In genomic region chr10:69901022-69901421, GRCh38 we compare ENCODE assay signal across 21 cellular contexts.
DNase-seq lines count a peak whose midpoint lies in the region; ATAC-seq, FAIRE-seq and TF ChIP-seq lines count a peak whose summit lies in the region.
"Had no signal": no experiment of that assay in that cellular context is flagged by ENCODE, and none has a peak within 500 bp of the region (broad histone marks: within the 10 kb centered on the region; RNA-seq: fewer than 3 reads in every experiment).

No MANE protein-coding gene starts in this region.

- WGBS in mesenchymal stem cell, result 89% methylated on average over 2 of the region's 2 CpGs

- H2AK5ac ChIP-seq in mesenchymal stem cell (ENCODE audit: low read length, severe bottlenecking), result no peak overlapping the region

- no peak overlapping the region for H3K23ac ChIP-seq in mesenchymal stem cell (ENCODE audit: low read length in 2 of 2)

- H3K4me2 ChIP-seq in mesenchymal stem cell (ENCODE audit: low read length, poor library complexity, severe bottlenecking), result no peak overlapping the region

- H3K36me3 ChIP-seq in left ventricle myocardium inferior, result no peaks in the 10 kb centered on the region
- peaks cover 27 to 32% of the 10 kb centered on the region in 2 experiments for H3K36me3 ChIP-seq in mesenchymal stem cell (ENCODE audit: control insufficient read depth in 1 of 2, insufficient read depth in 2 of 2, low read depth in 1 of 2, low read length in 2 of 2)
- H3K36me3 ChIP-seq in MG63, result no peaks in the 10 kb centered on the region
- H3K36me3 ChIP-seq: HAP-1, uterus had no signal

- no peaks in the 10 kb centered on the region for H3K79me1 ChIP-seq in mesenchymal stem cell (replicated peaks; ENCODE audit: low read length, poor library complexity, severe bottlenecking)

- H3K27me3 ChIP-seq in left ventricle myocardium inferior (ENCODE audit: low read depth) (no peaks in the 10 kb centered on the region), mesenchymal stem cell (ENCODE audit: control insufficient read depth in 1 of 2, insufficient read depth in 1 of 2, low read length in 2 of 2) (no peaks in the 10 kb centered on the region), MG63 (no peaks in the 10 kb centered on the region)
- H3K27me3 ChIP-seq: brain microvascular endothelial cell, uterus had no signal

- no peak overlapping the region for H4K91ac ChIP-seq in mesenchymal stem cell (ENCODE audit: low read length)

- H3K27ac ChIP-seq in left ventricle myocardium inferior (replicated peaks), result no peak overlapping the region
- H3K27ac ChIP-seq in mesenchymal stem cell (ENCODE audit: low read length, poor library complexity, severe bottlenecking), result no peak overlapping the region
- H3K27ac ChIP-seq: brain microvascular endothelial cell, C4-2B, coronary artery, uterus had no signal

- intact Hi-C loops in left cardiac atrium (cut with DNase I), result no loop called here
- intact Hi-C loops in left ventricle myocardium inferior (cut with micrococcal nuclease), result no loop called here

- H2BK15ac ChIP-seq in mesenchymal stem cell (ENCODE audit: low read depth, poor library complexity, severe bottlenecking), result no peak overlapping the region

- no peak overlapping the region for H2BK120ac ChIP-seq in mesenchymal stem cell (ENCODE audit: low read depth, low read length)

- H2AFZ ChIP-seq in mesenchymal stem cell (ENCODE audit: low read depth, low read length), result no peak overlapping the region

- ATAC-seq in left cardiac atrium (peak; percentile 46 to 68), HG02884 (IDR thresholded peaks at IDR 0.05; ENCODE audit: unreplicated experiment) (no peak), GM19395 (IDR thresholded peaks at IDR 0.05; ENCODE audit: unreplicated experiment) (no peak)
- ATAC-seq: activated CD8-positive, alpha-beta T cell treated with anti-CD3 and anti-CD28 coated beads, Interleukin-2, amount 10 ng/mL, durations not matched to agents 7 days and 5 days had no signal

- H3K4me3 ChIP-seq in left ventricle myocardium inferior, result no peak overlapping the region
- no peak overlapping the region for H3K4me3 ChIP-seq in mesenchymal stem cell (ENCODE audit: insufficient read depth in 1 of 2, low read depth in 1 of 2, low read length in 2 of 2)
- no peak overlapping the region for H3K4me3 ChIP-seq in MG63
- H3K4me3 ChIP-seq: coronary artery, HAP-1, K562, uterus had no signal

- no peak overlapping the region for H4K8ac ChIP-seq in mesenchymal stem cell (ENCODE audit: low read length)

- no peak for TF ChIP-seq CTCF in left ventricle myocardium inferior (IDR thresholded peaks at IDR 0.05; ENCODE audit: borderline replicate concordance)

- peak overlapping the region in 1 of 2 experiments; percentile 3 for H2BK12ac ChIP-seq in mesenchymal stem cell (ENCODE audit: low read length in 2 of 2)

- H3K9ac ChIP-seq in mesenchymal stem cell (ENCODE audit: low read length), result no peak overlapping the region

- no peaks in the 10 kb centered on the region for H3K9me3 ChIP-seq in left ventricle myocardium inferior (replicated peaks)
- no peaks in the 10 kb centered on the region for H3K9me3 ChIP-seq in mesenchymal stem cell (ENCODE audit: control insufficient read depth, low read length)
- no peaks in the 10 kb centered on the region for H3K9me3 ChIP-seq in MG63
- H3K9me3 ChIP-seq: HAP-1, uterus had no signal

- H2BK5ac ChIP-seq in mesenchymal stem cell (ENCODE audit: low read depth, low read length, poor library complexity, severe bottlenecking), result no peak overlapping the region

- DNase-seq in left cardiac atrium, result no peak
- DNase-seq in left ventricle myocardium inferior, result no peak
- DNase-seq in NCI-H510A treated with DMSO at 0.1 percent for 48 hours (lab: John Stamatoyannopoulos, UW), result peak; percentile 65
- DNase-seq in mesenchymal stem cell, result peak; percentile 29
- DNase-seq in urothelium cell line (ENCODE audit: low spot score), result no peak
- no peak for DNase-seq in MG63
- DNase-seq: activated CD4-positive, CD25-positive, alpha-beta regulatory T cell treated with anti-CD3 and anti-CD28 coated beads, Interleukin-2, amount 50 U/mL, for 72 hours; activated gamma-delta T cell treated with Interleukin-2 at 50 U/mL for 16 hours; activated T-cell treated with anti-CD3 and anti-CD28 coated beads, Interleukin-2, amount 50 U/mL, for 1 hour; MM.1S had no signal

- H3K14ac ChIP-seq in mesenchymal stem cell (ENCODE audit: low read length in 2 of 2), result no peak overlapping the region

- H3K4me1 ChIP-seq in left ventricle myocardium inferior (no peaks in the 10 kb centered on the region), mesenchymal stem cell (ENCODE audit: control insufficient read depth, insufficient read depth, low read depth, low read length) (peaks cover 17% of the 10 kb centered on the region)
- H3K4me1 ChIP-seq: HAP-1, uterus had no signal

- no peak overlapping the region for H3K4ac ChIP-seq in mesenchymal stem cell (ENCODE audit: low read depth in 1 of 2, low read length in 2 of 2)

- peak; percentile 46 for FAIRE-seq in urothelium cell line (lab: Jason Lieb, UNC)
- FAIRE-seq: G401.6, GM18507 had no signal

- H3K18ac ChIP-seq in mesenchymal stem cell (ENCODE audit: low read depth in 1 of 2, low read length in 2 of 2), result no peak overlapping the region

Comparison
In these comparisons a context has a peak if more than half of its experiments do, and no peak if none do; other contexts are left out.
1. ATAC-seq: peak in left cardiac atrium (2 of 2); none in HG02884 (single experiment) and GM19395 (single experiment).
2. DNase-seq: peak in NCI-H510A treated with DMSO at 0.1 percent for 48 hours (single experiment) and mesenchymal stem cell (single experiment); none in left cardiac atrium (single experiment), left ventricle myocardium inferior (single experiment), urothelium cell line (single experiment) and MG63 (single experiment).